ENCODE assay signal across 15 cellular contexts in the genomic region with DNA sequence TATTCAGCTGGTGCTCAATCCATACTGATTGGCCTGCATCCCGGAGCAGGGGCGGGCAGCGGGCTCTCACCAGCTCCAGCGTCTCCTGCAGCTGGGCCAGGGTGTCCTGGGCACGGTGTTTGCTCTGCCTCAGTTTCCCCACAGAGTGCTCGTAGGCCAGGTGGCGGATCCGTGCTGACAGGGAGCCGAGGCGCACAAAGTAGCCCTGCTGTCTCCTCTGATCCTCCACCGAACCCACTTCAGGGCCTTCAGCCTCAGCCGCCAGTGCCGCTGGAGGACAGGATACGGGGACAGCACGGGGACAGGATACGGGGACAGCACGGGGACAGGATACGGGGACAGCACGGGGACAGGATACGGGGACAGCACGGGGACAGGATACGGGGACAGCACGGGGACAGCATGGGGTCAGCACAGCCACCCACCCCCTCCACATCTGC. TPM values are rescaled to one million over a fixed set of nuclear protein-coding genes. Genes with fewer than 3 reads are reported as not detected.
"Had no signal": no experiment of that assay in that cellular context is flagged by ENCODE, and none has a peak within 500 bp of the region (broad histone marks: within the 10 kb centered on the region; RNA-seq: fewer than 3 reads in every experiment).

No MANE protein-coding gene starts in this region.

- DNase-seq: NCI-H1048, NCI-H1105, NCI-H1436 treated with DMSO at 0.1 percent for 48 hours, NCI-H187 treated with DMSO at 0.1 percent for 48 hours, NCI-H2029 treated with DMSO at 0.1 percent for 48 hours, NCI-H524 treated with DMSO at 0.1 percent for 48 hours, SHP77 treated with DMSO at 0.1 percent for 48 hours had no signal

- H3K36me3 ChIP-seq: SJCRH30 had no signal

- H3K4me3 ChIP-seq: SJCRH30, SK-N-MC had no signal

- H3K9me3 ChIP-seq: SJCRH30 had no signal

- H3K27ac ChIP-seq: SJCRH30, SK-N-MC had no signal

RNA-seq across cellular contexts. Expression of gene PLIN4, which starts 7.3 kb away (rescaled TPM):
- total RNA-seq: RPMI7951 had no signal

RNA-seq across cellular contexts. Expression of gene PLIN5, which starts 9.4 kb away (rescaled TPM):
- total RNA-seq: MCF 10A, NCI-H460, RPMI7951 had no signal
- polyA plus RNA-seq: IgD-negative memory B cell had no signal

RNA-seq across cellular contexts. Expression of gene LRG1, which starts 14.3 kb away (rescaled TPM):
- total RNA-seq: LHCN-M2, RPMI7951 had no signal

RNA-seq across cellular contexts. Expression of gene SEMA6B, which starts 33.9 kb away (rescaled TPM):
- total RNA-seq: OCI-LY7 had no signal
- polyA plus RNA-seq: IgD-negative memory B cell had no signal
